Comparison of ENCODE assay signal across 9 cellular contexts in genomic region chr7:50860174-50860573, GRCh38.
"Had no signal": no experiment of that assay in that cellular context is flagged by ENCODE, and none has a peak within 500 bp of the region (broad histone marks: within the 10 kb centered on the region; RNA-seq: fewer than 3 reads in every experiment).

No MANE protein-coding gene starts in this region.

- H2AFZ ChIP-seq: GM23248 had no signal

- H3K4me3 Mint-ChIP-seq: H9, IgD-negative memory B cell had no signal

- FAIRE-seq: H54, HepG2 had no signal

- H3K27ac ChIP-seq: GM23248, HL-60 had no signal

- ATAC-seq: HepG2 had no signal

- H3K4me1 Mint-ChIP-seq: IgD-negative memory B cell had no signal

- H3K4me3 ChIP-seq: GM23248 had no signal

- H3K27ac Mint-ChIP-seq: H9, IgD-negative memory B cell had no signal

- DNase-seq: GM23248, GOT3, H9, HCEC 1CT, KBM-7 had no signal

- H3K36me3 Mint-ChIP-seq: IgD-negative memory B cell had no signal

- H3K9ac ChIP-seq: GM23248 had no signal
